In genomic region chr10:4303045-4303444, GRCh38 we compare ENCODE assay signal across 29 cellular contexts.
A peak's percentile ranks its signal among the peaks of the same experiment; 100 is the strongest.
DNase-seq lines count a peak whose midpoint lies in the region; ATAC-seq, FAIRE-seq and TF ChIP-seq lines count a peak whose summit lies in the region.
"Had no signal": no experiment of that assay in that cellular context is flagged by ENCODE, and none has a peak within 500 bp of the region (broad histone marks: within the 10 kb centered on the region; RNA-seq: fewer than 3 reads in every experiment).

No MANE protein-coding gene starts in this region.

- H3K4me1 ChIP-seq in IMR-90 (ENCODE audit: control insufficient read depth, insufficient read depth, low read length), result no peaks in the 10 kb centered on the region
- no peaks in the 10 kb centered on the region for H3K4me1 ChIP-seq in hepatocyte (ENCODE audit: insufficient read depth)
- H3K4me1 ChIP-seq in skeletal muscle tissue (ENCODE audit: control insufficient read depth in 3 of 3, insufficient read depth in 3 of 3, low read length in 3 of 3), result peaks cover 0 to 4% (median 3%) of the 10 kb centered on the region in 3 donors
- H3K4me1 ChIP-seq: left lung had no signal

- H2BK120ac ChIP-seq in IMR-90 (ENCODE audit: low read depth, low read length), result no peak overlapping the region

- no TSS peak for BruUV-seq in IMR-90 (replicated peaks; lab: Mats Ljungman, UMichigan)

- H4K8ac ChIP-seq in IMR-90 (ENCODE audit: low read depth in 2 of 2, low read length in 2 of 2), result no peak overlapping the region

- H4K5ac ChIP-seq in IMR-90 (ENCODE audit: low read depth, low read length), result no peak overlapping the region

- CTCF ChIA-PET in IMR-90 (lab: Yijun Ruan, JAX), result no interaction called here

- no peaks in the 10 kb centered on the region for H3K9me1 ChIP-seq in IMR-90 (ENCODE audit: insufficient read depth, low read length)

- H3K23ac ChIP-seq in IMR-90 (ENCODE audit: low read depth, low read length), result no peak overlapping the region

- DNase-seq in IMR-90 (peak; percentile 21), bronchial epithelial cell (ENCODE audit: low read depth) (peak; percentile 57), hepatocyte (ENCODE audit: low spot score) (peak; percentile 15), caudate nucleus (lab: John Stamatoyannopoulos, UW) (no peak), DMS53 treated with DMSO at 0.1 percent for 48 hours (lab: John Stamatoyannopoulos, UW; ENCODE audit: unreplicated experiment) (no peak), middle frontal gyrus (ENCODE audit: extremely low spot score, low spot score) (no peak)
- no peak for DNase-seq in stimulated activated CD4-positive, alpha-beta T cell treated with anti-CD3 and anti-CD28 coated beads, Interleukin-1b, Interleukin-23, amount 100 ng/mL, for 48 hours
- DNase-seq: activated CD4-positive, alpha-beta memory T cell treated with anti-CD3 and anti-CD28 coated beads for 36 hours; activated CD4-positive, alpha-beta T cell treated with anti-CD3 and anti-CD28 coated beads for 1 hour; activated naive CD8-positive, alpha-beta T cell treated with anti-CD3 and anti-CD28 coated beads, Interleukin-2, amount 50 U/mL, for 24 hours; activated T-cell treated with anti-CD3 and anti-CD28 coated beads, Interleukin-2, amount 50 U/mL, for 72 hours; C1 segment of cervical spinal cord; Calu3; cerebellar nuclear complex; dermis blood vessel endothelial cell; endodermal cell; left lung; NCI-H1436 treated with DMSO at 0.1 percent for 48 hours; NCI-H2081 treated with DMSO at 0.1 percent for 48 hours; NCI-H345; SHP77; sigmoid colon; stimulated activated CD4-positive, alpha-beta T cell treated with anti-CD3 and anti-CD28 coated beads, Interleukin-15, amount 100 ng/mL, for 24 hours; substantia nigra; T-helper 2 cell; trophoblast cell had no signal

- intact Hi-C loops in IMR-90 (cut with micrococcal nuclease), result no loop called here

- POLR2A ChIA-PET in IMR-90 (lab: Charles Lee; ENCODE audit: unreplicated experiment), result no interaction called here

- H3K9ac ChIP-seq in IMR-90 (ENCODE audit: low read depth, low read length) (no peak overlapping the region), skeletal muscle tissue (ENCODE audit: low read depth in 1 of 3, low read length in 3 of 3) (no peak overlapping the region)

- H2AK5ac ChIP-seq in IMR-90 (ENCODE audit: low read depth, low read length), result peak overlapping the region; percentile 7; the same call in 1 of the 2 replicates

- no peaks in the 10 kb centered on the region for H4K20me1 ChIP-seq in IMR-90 (ENCODE audit: insufficient read depth, low read length)
- H4K20me1 ChIP-seq in hepatocyte (ENCODE audit: insufficient read depth, poor library complexity, severe bottlenecking), result no peaks in the 10 kb centered on the region

- peak overlapping the region; percentile 34 for H2AFZ ChIP-seq in IMR-90 (replicated peaks; ENCODE audit: low read length, poor library complexity)
- no peak overlapping the region for H2AFZ ChIP-seq in hepatocyte

- TF ChIP-seq POLR2A in IMR-90 (IDR thresholded peaks at IDR 0.05; ENCODE audit: low read depth, low read length), result no peak

- no peaks in the 10 kb centered on the region for H3K79me2 ChIP-seq in hepatocyte

- H3K4me2 ChIP-seq in IMR-90 (ENCODE audit: low read depth, low read length), result no peak overlapping the region
- H3K4me2 ChIP-seq in hepatocyte, result no peak overlapping the region

- peak overlapping the region; percentile 57; the same call in 1 of the 2 replicates for H3K4ac ChIP-seq in IMR-90 (ENCODE audit: low read depth, low read length)

- H3K27me3 ChIP-seq in IMR-90 (ENCODE audit: control insufficient read depth, insufficient read depth, low read length), result no peaks in the 10 kb centered on the region
- H3K27me3 ChIP-seq in bronchial epithelial cell (ENCODE audit: control insufficient read depth, insufficient read depth, low read length), result no peaks in the 10 kb centered on the region
- H3K27me3 ChIP-seq in hepatocyte, result no peaks in the 10 kb centered on the region
- H3K27me3 ChIP-seq in skeletal muscle tissue (ENCODE audit: control insufficient read depth in 3 of 3, insufficient read depth in 3 of 3, low read length in 3 of 3), result no peaks in the 10 kb centered on the region
- H3K27me3 ChIP-seq: left lung, sigmoid colon had no signal

- H4K91ac ChIP-seq in IMR-90 (ENCODE audit: insufficient read depth, low read depth, low read length), result no peak overlapping the region

- no peaks in the 10 kb centered on the region for H3K9me3 ChIP-seq in IMR-90 (ENCODE audit: control insufficient read depth, insufficient read depth, low read length)
- no peaks in the 10 kb centered on the region for H3K9me3 ChIP-seq in hepatocyte (ENCODE audit: low read depth)
- H3K9me3 ChIP-seq in skeletal muscle tissue (ENCODE audit: control insufficient read depth in 3 of 3, low read length in 3 of 3), result no peaks in the 10 kb centered on the region
- H3K9me3 ChIP-seq: left lung, sigmoid colon had no signal

- H3K9me2 ChIP-seq in hepatocyte (replicated peaks; ENCODE audit: insufficient read depth), result no peaks in the 10 kb centered on the region

- H3K36me3 ChIP-seq in IMR-90 (ENCODE audit: control insufficient read depth, insufficient read depth, low read length) (no peaks in the 10 kb centered on the region), bronchial epithelial cell (ENCODE audit: control insufficient read depth, insufficient read depth, low read length) (no peaks in the 10 kb centered on the region), hepatocyte (replicated peaks; ENCODE audit: insufficient read depth, low read depth) (no peaks in the 10 kb centered on the region), skeletal muscle tissue (ENCODE audit: control insufficient read depth in 3 of 3, insufficient read depth in 3 of 3, low read length in 3 of 3) (no peaks in the 10 kb centered on the region)
- H3K36me3 ChIP-seq: left lung, sigmoid colon had no signal

- no peak overlapping the region for H2BK15ac ChIP-seq in IMR-90 (ENCODE audit: low read depth, low read length)

- H3K4me3 ChIP-seq in IMR-90 (ENCODE audit: insufficient read depth, low read depth, low read length) (no peak overlapping the region), bronchial epithelial cell (ENCODE audit: low read depth, low read length) (no peak overlapping the region), hepatocyte (no peak overlapping the region), skeletal muscle tissue (ENCODE audit: low read length in 3 of 3) (peak overlapping the region in 2 of 3 donors; percentile 15 to 34)
- H3K4me3 ChIP-seq: left lung, sigmoid colon had no signal

- FAIRE-seq in bronchial epithelial cell (lab: Jason Lieb, UNC), result no peak
- FAIRE-seq: H54 had no signal

- ATAC-seq in IMR-90 (ENCODE audit: low read depth), result no peak
- ATAC-seq: activated naive CD8-positive, alpha-beta T cell treated with anti-CD3 and anti-CD28 coated beads, Interleukin-2, amount 50 U/mL, for 24 hours; activated T-cell treated with anti-CD3 and anti-CD28 coated beads, Interleukin-2, amount 50 U/mL, for 72 hours; left lung; stimulated activated effector memory CD8-positive, alpha-beta T cell treated with anti-CD3 and anti-CD28 coated beads, Interleukin-12 subunit alpha, Interleukin-12 subunit beta, amount 100 ng/mL, for 72 hours had no signal

- H2BK5ac ChIP-seq in IMR-90 (ENCODE audit: low read depth, low read length, poor library complexity, severe bottlenecking), result no peak overlapping the region

- in situ Hi-C loops in IMR-90 (cut with MboI; ENCODE audit: low sequenced_read_pairs), result no loop called here

- H3K14ac ChIP-seq in IMR-90 (replicated peaks; ENCODE audit: low read depth, low read length), result no peak overlapping the region; the same call in 1 of the 2 replicates

- no peaks in the 10 kb centered on the region for H3K79me1 ChIP-seq in IMR-90 (ENCODE audit: low read depth in 1 of 2, low read length in 2 of 2)

- TF ChIP-seq RAD21 in IMR-90 (IDR thresholded peaks at IDR 0.05; ENCODE audit: low read length), result no peak

- no peak overlapping the region for H2BK20ac ChIP-seq in IMR-90 (ENCODE audit: low read depth, low read length)

- H3K27ac ChIP-seq in IMR-90 (ENCODE audit: insufficient read depth, low read length) (no peak overlapping the region), hepatocyte (no peak overlapping the region), skeletal muscle tissue (ENCODE audit: low read depth, low read length) (no peak overlapping the region), caudate nucleus (ENCODE audit: low read depth, low read length) (no peak overlapping the region)
- H3K27ac ChIP-seq: left lung, sigmoid colon had no signal

- no peak overlapping the region for H3K56ac ChIP-seq in IMR-90 (ENCODE audit: extremely low read depth, insufficient read depth, low read length)

- dilution Hi-C loops in IMR-90 (cut with HindIII; ENCODE audit: low sequenced_read_pairs, unreplicated experiment), result no loop called here

- no peak for TF ChIP-seq CTCF in IMR-90 (conservative IDR thresholded peaks at IDR 0.05; ENCODE audit: low read depth, low read length)
- TF ChIP-seq CTCF in bronchial epithelial cell (IDR thresholded peaks at IDR 0.05; ENCODE audit: insufficient read depth, low read length, severe bottlenecking), result no peak
- no peak for TF ChIP-seq CTCF in hepatocyte (IDR thresholded peaks at IDR 0.05; ENCODE audit: poor library complexity)

- H3K18ac ChIP-seq in IMR-90 (ENCODE audit: low read depth, low read length), result peak overlapping the region; percentile 77

- 100% methylated on average over 3 of the region's 5 CpGs; no CpG with 5 or more reads in 1 of the 2 experiments for WGBS in IMR-90 (ENCODE audit: extremely low coverage in 2 of 2, insufficient read length in 1 of 2), 2 experiments
- WGBS in hepatocyte (ENCODE audit: low lambda C conversion rate, missing lambda C conversion rate), result 88% methylated on average over 5 of the region's 5 CpGs

- H2AK9ac ChIP-seq in IMR-90 (replicated peaks; ENCODE audit: low read depth, low read length, poor library complexity), result peak overlapping the region; percentile 23

TF ChIP-seq in IMR-90, 13 proteins besides CTCF, POLR2A, EP300 and RAD21 (continues in another document):
- no peak for TF ChIP-seq MXI1 (IDR thresholded peaks at IDR 0.05; ENCODE audit: borderline replicate concordance, low read depth, low read length)
- no peak for TF ChIP-seq CHD1 (IDR thresholded peaks at IDR 0.05; ENCODE audit: low read depth, low read length)
- TF ChIP-seq RCOR1 (IDR thresholded peaks at IDR 0.05; ENCODE audit: insufficient replicate concordance, low read length), result no peak
- no peak for TF ChIP-seq CEBPB (IDR thresholded peaks at IDR 0.05; ENCODE audit: low read depth, low read length)
- no peak for TF ChIP-seq FOS (IDR thresholded peaks at IDR 0.05; ENCODE audit: low read depth, low read length)
- TF ChIP-seq USF2 (IDR thresholded peaks at IDR 0.05; ENCODE audit: low read depth, low read length), result no peak
- no peak for TF ChIP-seq BHLHE40 (IDR thresholded peaks at IDR 0.05; ENCODE audit: low read depth, low read length)
- no peak for TF ChIP-seq RFX5 (IDR thresholded peaks at IDR 0.05; ENCODE audit: low read depth, low read length)

Comparison
In these comparisons a context has a peak if more than half of its experiments do, and no peak if none do; other contexts are left out.
1. DNase-seq: peak in IMR-90 (single experiment), bronchial epithelial cell (single experiment) and hepatocyte (single experiment); none in caudate nucleus (0 of 61), DMS53 treated with DMSO at 0.1 percent for 48 hours (single experiment), stimulated activated CD4-positive, alpha-beta T cell treated with anti-CD3 and anti-CD28 coated beads, Interleukin-1b, Interleukin-23, amount 100 ng/mL, for 48 hours (single experiment) and middle frontal gyrus (single experiment).
2. H3K4me3 ChIP-seq: peak in skeletal muscle tissue (2 of 3); none in IMR-90 (single experiment), bronchial epithelial cell (single experiment) and hepatocyte (single experiment).